9 cellular contexts compared by ENCODE assay signal in the genomic region with DNA sequence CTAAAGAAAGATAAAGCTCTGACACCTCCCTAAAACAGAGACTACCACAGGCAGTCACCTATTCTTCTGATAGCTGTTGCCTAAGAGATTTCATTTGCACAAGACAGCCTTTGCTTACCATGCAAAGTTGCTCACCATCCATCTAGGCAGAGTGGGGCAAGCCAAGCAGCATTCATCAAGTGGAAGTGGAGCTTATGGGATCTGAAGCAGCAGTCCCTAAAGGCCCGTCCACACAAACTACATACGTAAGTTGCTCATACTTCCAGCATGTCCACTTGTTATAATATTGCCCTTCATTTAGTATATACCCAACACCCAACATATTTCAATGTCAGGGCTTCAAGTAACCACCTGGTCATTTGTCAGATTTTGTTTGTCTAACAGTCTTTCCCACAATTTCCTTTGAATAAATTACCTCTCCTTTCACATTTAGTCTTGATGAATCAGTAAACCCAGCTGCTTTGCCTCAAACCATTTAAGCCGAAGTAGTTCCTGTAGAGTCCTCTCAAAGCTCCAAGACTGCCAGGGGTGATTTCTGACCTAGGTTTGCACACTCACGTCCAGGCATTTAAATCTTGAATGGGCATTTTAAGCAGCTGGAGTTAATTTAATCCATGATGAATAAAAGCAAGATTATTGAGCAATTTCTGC.
DNase-seq lines count a peak whose midpoint lies in the region; ATAC-seq and TF ChIP-seq lines count a peak whose summit lies in the region.
"Had no signal": no experiment of that assay in that cellular context is flagged by ENCODE, and none has a peak within 500 bp of the region (broad histone marks: within the 10 kb centered on the region; RNA-seq: fewer than 3 reads in every experiment).

No MANE protein-coding gene starts in this region.

- H3K9me2 ChIP-seq in GM23248 (ENCODE audit: insufficient read depth), result no peaks in the 10 kb centered on the region

- H3K27ac ChIP-seq in GM23248 (peak overlapping the region; percentile 70), esophagus muscularis mucosa (replicated peaks in 1 of 4) (no peak overlapping the region)

- POLR2A ChIA-PET in AG04449 (lab: Yijun Ruan, JAX), result no interaction called here

- no peak overlapping the region for H3K4me3 ChIP-seq in AG04449 (ENCODE audit: low read depth, low read length)
- H3K4me3 ChIP-seq in GM23248, result no peak overlapping the region
- no peak overlapping the region for H3K4me3 ChIP-seq in esophagus muscularis mucosa

- H3K27me3 ChIP-seq in GM23248 (replicated peaks; ENCODE audit: insufficient read depth) (no peaks in the 10 kb centered on the region), esophagus muscularis mucosa (no peaks in the 10 kb centered on the region)

- H3K27ac Mint-ChIP-seq in activated T-helper 17 cell treated with anti-CD3 and anti-CD28 coated beads, Interleukin-2, amount 50 U/mL, for 72 hours, result peak overlapping the region; percentile 67
- peak overlapping the region in 4 of 6 donors; percentile 4 to 56 (median 34) for H3K27ac Mint-ChIP-seq in immature natural killer cell

- 41 to 42% methylated on average over 4 of the region's 4 CpGs for WGBS in GM23248 (ENCODE audit: low coverage in 1 of 2, low lambda C conversion rate in 2 of 2, missing lambda C conversion rate in 2 of 2), 2 experiments
- 38% methylated on average over 4 of the region's 4 CpGs for WGBS in esophagus muscularis mucosa

- TF ChIP-seq CTCF in AG04449 (IDR thresholded peaks at IDR 0.05; ENCODE audit: insufficient read depth, low read length, missing control alignments), result no peak
- no peak for TF ChIP-seq CTCF in esophagus muscularis mucosa (IDR thresholded peaks at IDR 0.05)

- H3K36me3 ChIP-seq in GM23248 (ENCODE audit: low read depth), result peaks cover 29% of the 10 kb centered on the region
- H3K36me3 ChIP-seq in esophagus muscularis mucosa, result peaks cover 0 to 32% (median 10%) of the 10 kb centered on the region in 4 donors

- peaks cover 25% of the 10 kb centered on the region for H3K4me1 Mint-ChIP-seq in activated T-helper 17 cell treated with anti-CD3 and anti-CD28 coated beads, Interleukin-2, amount 50 U/mL, for 72 hours
- H3K4me1 Mint-ChIP-seq in immature natural killer cell, result peaks cover 8 to 16% of the 10 kb centered on the region in 2 donors

- CTCF ChIA-PET in AG04449 (lab: Yijun Ruan, JAX), result interaction anchor here (0.6 to 2.9 kb wide), 7 partner anchors 10 to 218 kb away, joined by 3 to 9 read pairs (median 4); no protein-coding TSS in a partner anchor

- TF ChIP-seq POLR2A in esophagus muscularis mucosa (IDR thresholded peaks at IDR 0.05; ENCODE audit: low read depth), result no peak

- H3K4me1 ChIP-seq in GM23248 (ENCODE audit: insufficient read depth) (peaks cover 36% of the 10 kb centered on the region), esophagus muscularis mucosa (peaks cover 0 to 2% (median 0%) of the 10 kb centered on the region in 4 donors)

- no peaks in the 10 kb centered on the region for H4K20me1 ChIP-seq in GM23248 (ENCODE audit: insufficient read depth)

- no peak overlapping the region for H2AFZ ChIP-seq in GM23248

- no peak for TF ChIP-seq EP300 in esophagus muscularis mucosa (IDR thresholded peaks at IDR 0.05)

- peaks cover 27% of the 10 kb centered on the region for H3K36me3 Mint-ChIP-seq in activated T-helper 17 cell treated with anti-CD3 and anti-CD28 coated beads, Interleukin-2, amount 50 U/mL, for 72 hours (ENCODE audit: low read depth)
- H3K36me3 Mint-ChIP-seq in immature natural killer cell, result peaks cover 5 to 23% (median 11%) of the 10 kb centered on the region in 3 donors

- H3F3A ChIP-seq in GM23248 (ENCODE audit: insufficient read depth), result peaks cover 57% of the 10 kb centered on the region

- 0 out of 2 replicates have a peak overlapping the region, but pooled peaks have one; percentile 0 for H3K9ac ChIP-seq in GM23248

- H3K9me3 ChIP-seq in GM23248 (ENCODE audit: low read depth), result no peaks in the 10 kb centered on the region
- H3K9me3 ChIP-seq in esophagus muscularis mucosa, result no peaks in the 10 kb centered on the region

- in situ Hi-C loops in GM23248 (cut with MboI), result no loop called here

- H3K4me2 ChIP-seq in GM23248 (ENCODE audit: unreplicated experiment), result peak overlapping the region; percentile 57

- peak; percentile 54 for ATAC-seq in activated T-helper 17 cell treated with anti-CD3 and anti-CD28 coated beads, Interleukin-2, amount 50 U/mL, for 72 hours (replicated peaks)
- no peak for ATAC-seq in HG03135 (IDR thresholded peaks at IDR 0.05; ENCODE audit: unreplicated experiment)
- ATAC-seq in HG02623 (IDR thresholded peaks at IDR 0.05; ENCODE audit: unreplicated experiment), result no peak

- DNase-seq in AG04449 (ENCODE audit: low read depth, low spot score) (peak; percentile 42), GM23248 (peak; percentile 87), immature natural killer cell (no peak), esophagus muscularis mucosa (ENCODE audit: extremely low spot score) (no peak), NCI-H1930 (lab: John Stamatoyannopoulos, UW) (no peak)
- DNase-seq: T-helper 2 cell had no signal

- intact Hi-C loops in esophagus muscularis mucosa (cut with DNase I), result no loop called here

- no peaks in the 10 kb centered on the region for H3K27me3 Mint-ChIP-seq in activated T-helper 17 cell treated with anti-CD3 and anti-CD28 coated beads, Interleukin-2, amount 50 U/mL, for 72 hours
- no peaks in the 10 kb centered on the region for H3K27me3 Mint-ChIP-seq in immature natural killer cell (ENCODE audit: low read depth in 3 of 3)

- H3K4me3 Mint-ChIP-seq in activated T-helper 17 cell treated with anti-CD3 and anti-CD28 coated beads, Interleukin-2, amount 50 U/mL, for 72 hours, result peak overlapping the region; percentile 29
- H3K4me3 Mint-ChIP-seq in immature natural killer cell, result no peak overlapping the region

- no peaks in the 10 kb centered on the region for H3K79me2 ChIP-seq in GM23248 (ENCODE audit: insufficient read depth)

- peaks cover 3% of the 10 kb centered on the region for H3K9me3 Mint-ChIP-seq in activated T-helper 17 cell treated with anti-CD3 and anti-CD28 coated beads, Interleukin-2, amount 50 U/mL, for 72 hours
- H3K9me3 Mint-ChIP-seq in immature natural killer cell, result no peaks in the 10 kb centered on the region

Comparison
In these comparisons a context has a peak if more than half of its experiments do, and no peak if none do; other contexts are left out.
1. DNase-seq: peak in AG04449 (single experiment) and GM23248 (single experiment); none in immature natural killer cell (0 of 3), esophagus muscularis mucosa (single experiment) and NCI-H1930 (0 of 2).